Comparison of ENCODE assay signal across 29 cellular contexts in the genomic region with DNA sequence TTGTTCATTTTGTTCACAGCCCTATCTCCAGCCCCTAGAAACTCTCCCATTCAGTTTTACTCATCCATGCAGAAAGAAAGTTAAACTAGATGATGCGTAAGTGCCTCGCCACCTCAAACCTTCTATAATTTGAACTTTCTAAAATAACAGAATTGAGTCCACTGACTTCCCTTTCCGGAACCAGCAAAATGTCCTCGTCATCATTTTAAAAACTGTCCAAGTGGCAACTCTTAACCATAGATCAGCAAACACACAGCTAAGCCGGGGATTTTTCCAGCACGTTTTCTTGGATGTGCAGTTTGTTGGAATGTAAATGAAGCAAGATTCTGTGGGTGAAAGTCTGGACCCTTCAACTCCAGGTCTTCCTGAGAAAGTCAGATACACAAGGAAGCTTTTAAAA.
"Had no signal": no experiment of that assay in that cellular context is flagged by ENCODE, and none has a peak within 500 bp of the region (broad histone marks: within the 10 kb centered on the region; RNA-seq: fewer than 3 reads in every experiment).

No MANE protein-coding gene starts in this region.

- H3K36me3 ChIP-seq: neutrophil, pancreas, prostate gland, spleen, suprapubic skin, tibial artery, transverse colon, upper lobe of right lung, uterus had no signal

- H3K4me2 ChIP-seq: smooth muscle cell had no signal

- H3K4me1 ChIP-seq: pancreas, prostate gland, spleen, suprapubic skin, testis, tibial artery, transverse colon, upper lobe of right lung, uterus had no signal

- H3K4me3 Mint-ChIP-seq: naive thymus-derived CD4-positive, alpha-beta T cell; natural killer cell; nephron; stimulated activated memory B cell treated with anti-CD40 and anti-IgM and Interleukin-4, amounts not matched to agents 10 μg/mL and 1 μg/mL and 100 μg/mL, for 72 hours; stimulated activated naive CD8-positive, alpha-beta T cell treated with anti-CD3 and anti-CD28 coated beads, Interleukin-15, amount 100 ng/mL, for 72 hours; type B pancreatic cell had no signal

- H3K27me3 ChIP-seq: neutrophil, pancreas, suprapubic skin, testis, transverse colon, upper lobe of right lung, uterus had no signal

- ATAC-seq: naive thymus-derived CD4-positive, alpha-beta T cell; natural killer cell; pancreas; right cardiac atrium; sciatic nerve; stimulated activated memory B cell treated with anti-CD40 and anti-IgM and Interleukin-4, amounts not matched to agents 10 μg/mL and 1 μg/mL and 100 μg/mL, for 72 hours; stimulated activated naive CD8-positive, alpha-beta T cell treated with anti-CD3 and anti-CD28 coated beads, Interleukin-15, amount 100 ng/mL, for 72 hours; stimulated activated naive CD8-positive, alpha-beta T cell treated with anti-CD3 and anti-CD28 coated beads, Interleukin-15, Interleukin-2, amounts not matched to agents 100 U/mL and 50 U/mL, for 24 hours; upper lobe of right lung had no signal

- DNase-seq: naive thymus-derived CD4-positive, alpha-beta T cell; natural killer cell; nucleus accumbens; pancreas; right cardiac atrium; spleen; stimulated activated CD4-positive, alpha-beta T cell treated with anti-CD3 and anti-CD28 coated beads, Interleukin-12 subunit alpha, Interleukin-12 subunit beta, amount 100 ng/mL, for 4 hours; stimulated activated CD4-positive, alpha-beta T cell treated with anti-CD3 and anti-CD28 coated beads, Interleukin-1b, Interleukin-23, amount 100 ng/mL, for 48 hours; stimulated activated CD4-positive, alpha-beta T cell treated with anti-CD3 and anti-CD28 coated beads, Interleukin-4, amount 100 ng/mL, for 1 hour; stimulated activated CD4-positive, alpha-beta T cell treated with anti-CD3 and anti-CD28 coated beads, Interleukin-4, amount 100 ng/mL, for 4 hours; stimulated activated CD8-positive, alpha-beta memory T cell treated with anti-CD3 and anti-CD28 coated beads, Interleukin-4, amount 100 ng/mL, for 48 hours; stimulated activated naive CD4-positive, alpha-beta T cell; stimulated activated naive CD8-positive, alpha-beta T cell treated with anti-CD3 and anti-CD28 coated beads, Interleukin-15, amount 100 ng/mL, for 72 hours; stimulated activated naive CD8-positive, alpha-beta T cell treated with anti-CD3 and anti-CD28 coated beads, Interleukin-15, Interleukin-2, amounts not matched to agents 100 U/mL and 50 U/mL, for 24 hours; substantia nigra; testis; tibial artery; transverse colon; upper lobe of right lung; uterus had no signal

- H3K36me3 Mint-ChIP-seq: naive thymus-derived CD4-positive, alpha-beta T cell; natural killer cell; stimulated activated memory B cell treated with anti-CD40 and anti-IgM and Interleukin-4, amounts not matched to agents 10 μg/mL and 1 μg/mL and 100 μg/mL, for 72 hours; type B pancreatic cell had no signal

- H3K4me3 ChIP-seq: pancreas, prostate gland, skin epidermis, smooth muscle cell, spleen, suprapubic skin, testis, tibial artery, transverse colon, upper lobe of right lung, uterus had no signal

- H3K9me3 Mint-ChIP-seq: nephron; stimulated activated naive CD8-positive, alpha-beta T cell treated with anti-CD3 and anti-CD28 coated beads, Interleukin-15, amount 100 ng/mL, for 72 hours; type B pancreatic cell had no signal

- H3K4me1 Mint-ChIP-seq: naive thymus-derived CD4-positive, alpha-beta T cell; natural killer cell; nephron; stimulated activated memory B cell treated with anti-CD40 and anti-IgM and Interleukin-4, amounts not matched to agents 10 μg/mL and 1 μg/mL and 100 μg/mL, for 72 hours; stimulated activated naive CD8-positive, alpha-beta T cell treated with anti-CD3 and anti-CD28 coated beads, Interleukin-15, amount 100 ng/mL, for 72 hours had no signal

- H3K27me3 Mint-ChIP-seq: stimulated activated memory B cell treated with anti-CD40 and anti-IgM and Interleukin-4, amounts not matched to agents 10 μg/mL and 1 μg/mL and 100 μg/mL, for 72 hours; stimulated activated naive CD8-positive, alpha-beta T cell treated with anti-CD3 and anti-CD28 coated beads, Interleukin-15, amount 100 ng/mL, for 72 hours had no signal

- H3K9me3 ChIP-seq: neutrophil, pancreas, prostate gland, suprapubic skin, testis, tibial artery, transverse colon, upper lobe of right lung, uterus had no signal

- H3K27ac ChIP-seq: neutrophil, pancreas, prostate gland, skin epidermis, spleen, suprapubic skin, testis, tibial artery, transverse colon, upper lobe of right lung, uterus had no signal

- H3K27ac Mint-ChIP-seq: naive thymus-derived CD4-positive, alpha-beta T cell; natural killer cell; stimulated activated memory B cell treated with anti-CD40 and anti-IgM and Interleukin-4, amounts not matched to agents 10 μg/mL and 1 μg/mL and 100 μg/mL, for 72 hours; stimulated activated naive CD8-positive, alpha-beta T cell treated with anti-CD3 and anti-CD28 coated beads, Interleukin-15, amount 100 ng/mL, for 72 hours; type B pancreatic cell had no signal

- FAIRE-seq: pancreas had no signal
